In the genomic region with DNA sequence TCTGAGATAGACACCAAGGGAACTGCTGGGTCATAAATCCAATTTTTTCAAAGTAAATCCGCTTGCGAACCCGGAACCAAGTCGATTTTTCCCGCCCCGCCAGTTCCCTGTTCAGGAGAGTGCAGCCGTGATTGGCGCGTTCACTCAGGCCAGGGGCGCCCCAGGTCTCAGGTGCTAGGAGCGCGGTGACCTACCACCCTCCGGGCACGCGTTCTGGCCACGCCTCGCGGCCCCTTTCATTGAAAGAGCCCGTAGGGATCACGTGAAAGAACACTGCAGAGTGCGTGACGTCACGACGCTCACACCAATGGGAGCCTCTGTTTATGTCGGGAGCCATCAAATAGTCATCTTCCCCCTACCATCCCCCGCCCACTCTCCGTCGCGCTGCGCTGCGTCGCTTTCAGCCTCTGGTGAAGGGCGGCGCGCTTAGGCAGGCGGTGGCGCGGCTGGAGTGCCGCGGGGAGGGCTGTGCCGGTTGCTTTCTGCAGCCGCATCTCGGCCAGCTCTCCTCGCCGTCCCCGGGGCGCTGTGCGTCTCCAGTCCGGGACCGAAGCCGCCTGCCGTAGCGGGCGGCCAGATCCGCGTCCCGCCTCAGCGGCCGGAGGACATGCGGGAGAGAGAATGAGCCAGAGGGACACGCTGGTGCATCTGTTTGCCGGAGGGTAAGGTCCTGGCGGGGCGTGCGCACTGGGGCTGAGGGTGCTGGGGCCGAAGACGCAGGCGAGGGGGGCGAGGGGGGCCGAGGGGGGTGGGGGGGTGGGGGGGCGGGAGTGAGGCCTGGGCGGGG, we compare ENCODE assay signal across 1 cellular context.
TF ChIP-seq lines count a peak whose summit lies in the region.

A gene with protein sequence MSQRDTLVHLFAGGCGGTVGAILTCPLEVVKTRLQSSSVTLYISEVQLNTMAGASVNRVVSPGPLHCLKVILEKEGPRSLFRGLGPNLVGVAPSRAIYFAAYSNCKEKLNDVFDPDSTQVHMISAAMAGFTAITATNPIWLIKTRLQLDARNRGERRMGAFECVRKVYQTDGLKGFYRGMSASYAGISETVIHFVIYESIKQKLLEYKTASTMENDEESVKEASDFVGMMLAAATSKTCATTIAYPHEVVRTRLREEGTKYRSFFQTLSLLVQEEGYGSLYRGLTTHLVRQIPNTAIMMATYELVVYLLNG (plus strand): TSS at position 403 of the 787 bp plus-strand sequence. CDS start 219 bp downstream, at position 622.

TF ChIP-seq in IMR-90, 13 proteins besides CTCF, POLR2A, EP300 and RAD21 (continued from another document):
- TF ChIP-seq MAFK (IDR thresholded peaks at IDR 0.05; ENCODE audit: low read depth, low read length) (no peak), CEBPB (IDR thresholded peaks at IDR 0.05; ENCODE audit: low read depth, low read length) (no peak)
TF ChIP-seq in IMR-90: peak in this region for 5.
